In genomic region chr15:82648257-82649103, GRCh38 we compare ENCODE assay signal across 8 cellular contexts. TPM values are rescaled to one million over a fixed set of nuclear protein-coding genes. Genes with fewer than 3 reads are reported as not detected.
DNase-seq lines count a peak whose midpoint lies in the region; ATAC-seq and TF ChIP-seq lines count a peak whose summit lies in the region.

No MANE protein-coding gene starts in this region.

- H3K27ac ChIP-seq in OCI-LY3 (ENCODE audit: low read length): no peak overlapping the region
- no peak overlapping the region for H3K27ac ChIP-seq in fibroblast of lung (ENCODE audit: insufficient read depth, low read length)
- no peak overlapping the region for H3K27ac ChIP-seq in PC-3 (ENCODE audit: low read length)

- H4K20me1 ChIP-seq in OCI-LY3 (ENCODE audit: insufficient read depth, low read length) (0 out of 2 replicates have a peak, but pooled peaks cover 3% of the 10 kb centered on the region), fibroblast of lung (ENCODE audit: control insufficient read depth, extremely low read depth, insufficient read depth, low read length) (no peaks in the 10 kb centered on the region), PC-3 (ENCODE audit: low read length) (no peaks in the 10 kb centered on the region)

- peak overlapping the region; percentile 44; the same call in 1 of the 2 replicates for H3K4me3 ChIP-seq in AG10803 (ENCODE audit: low read length)
- H3K4me3 ChIP-seq in OCI-LY3 (ENCODE audit: low read length): peak overlapping the region; percentile 74
- H3K4me3 ChIP-seq in fibroblast of lung (replicated peaks in 1 of 4; ENCODE audit: control extremely low read depth in 1 of 4, insufficient read depth in 1 of 4, low read depth in 3 of 4, low read length in 4 of 4): peak overlapping the region; percentile 16 to 60 (median 27)
- no peak overlapping the region for H3K4me3 ChIP-seq in PC-3 (ENCODE audit: low read length)

- POLR2A ChIA-PET in PC-3 (lab: Charles Lee; ENCODE audit: unreplicated experiment): no interaction called here

- intact Hi-C loops in PC-3 (cut with micrococcal nuclease): no loop called here

- CTCF ChIA-PET in PC-3 (lab: Charles Lee): no interaction called here

- H3K27me3 ChIP-seq in OCI-LY3 (ENCODE audit: low read depth, low read length): peaks cover 10% of the 10 kb centered on the region
- peaks cover 16% of the 10 kb centered on the region for H3K27me3 ChIP-seq in fibroblast of lung (ENCODE audit: control insufficient read depth, insufficient read depth, low read length)
- H3K27me3 ChIP-seq in PC-3 (ENCODE audit: low read length): peaks cover 11% of the 10 kb centered on the region

- no peaks in the 10 kb centered on the region for H3K9me3 ChIP-seq in OCI-LY3 (ENCODE audit: insufficient read depth, low read length)
- H3K9me3 ChIP-seq in fibroblast of lung (ENCODE audit: control insufficient read depth, insufficient read depth, low read depth, low read length): no peaks in the 10 kb centered on the region
- H3K9me3 ChIP-seq in PC-3 (ENCODE audit: low read length): no peaks in the 10 kb centered on the region

- ATAC-seq in GM18505 (IDR thresholded peaks at IDR 0.05; ENCODE audit: unreplicated experiment) (no peak), HG02938 (IDR thresholded peaks at IDR 0.05; ENCODE audit: unreplicated experiment) (no peak), PC-3 (no peak)

- no TSS peak for BruUV-seq in PC-3 (replicated peaks; lab: Mats Ljungman, UMichigan)

- H3K79me2 ChIP-seq in OCI-LY3 (ENCODE audit: low read length) (no peaks in the 10 kb centered on the region), fibroblast of lung (ENCODE audit: control insufficient read depth, insufficient read depth, low read length) (no peaks in the 10 kb centered on the region), PC-3 (ENCODE audit: low read length) (no peaks in the 10 kb centered on the region)

- H3K36me3 ChIP-seq in OCI-LY3 (replicated peaks; ENCODE audit: low read depth, low read length) (no peaks in the 10 kb centered on the region), fibroblast of lung (ENCODE audit: control insufficient read depth, insufficient read depth, low read length) (no peaks in the 10 kb centered on the region), PC-3 (ENCODE audit: low read depth, low read length) (no peaks in the 10 kb centered on the region)

- H3F3A ChIP-seq in PC-3 (ENCODE audit: low read length, unreplicated experiment): no peaks in the 10 kb centered on the region

- H3K9me2 ChIP-seq in PC-3 (replicated peaks; ENCODE audit: low read length): no peaks in the 10 kb centered on the region

- H2AFZ ChIP-seq in OCI-LY3 (ENCODE audit: low read depth, low read length) (no peak overlapping the region), fibroblast of lung (ENCODE audit: low read length) (no peak overlapping the region), PC-3 (ENCODE audit: low read length) (no peak overlapping the region)

- H3K4me1 ChIP-seq in OCI-LY3 (ENCODE audit: low read length) (no peaks in the 10 kb centered on the region), fibroblast of lung (ENCODE audit: control insufficient read depth, extremely low read depth, insufficient read depth, low read length) (no peaks in the 10 kb centered on the region), PC-3 (ENCODE audit: insufficient read depth, low read length) (no peaks in the 10 kb centered on the region)

- TF ChIP-seq CTCF in AG10803 (conservative IDR thresholded peaks at IDR 0.05; ENCODE audit: low read length) (no peak), OCI-LY3 (IDR thresholded peaks at IDR 0.05; ENCODE audit: low read depth, low read length) (no peak), fibroblast of lung (conservative IDR thresholded peaks at IDR 0.05 in 1 of 2, IDR thresholded peaks at IDR 0.05 in 1 of 2; ENCODE audit: low read depth in 1 of 2, low read length in 2 of 2) (no peak), PC-3 (conservative IDR thresholded peaks at IDR 0.05; ENCODE audit: low read depth, low read length) (no peak)

- no peak for TF ChIP-seq POLR2A in GM18505 (IDR thresholded peaks at IDR 0.05; ENCODE audit: borderline replicate concordance, extremely low read depth, insufficient read depth, insufficient read length)

- no peak overlapping the region for H3K9ac ChIP-seq in OCI-LY3 (ENCODE audit: low read length)
- H3K9ac ChIP-seq in fibroblast of lung (ENCODE audit: insufficient read depth, low read length): no peak overlapping the region
- H3K9ac ChIP-seq in PC-3 (ENCODE audit: low read length): no peak overlapping the region

- peak; percentile 4 for DNase-seq in AG10803 (ENCODE audit: low read depth)
- DNase-seq in fibroblast of lung (ENCODE audit: low read depth in 2 of 2): peak in 1 of 2 donors; percentile 16
- peak; percentile 21 for DNase-seq in occipital lobe (lab: John Stamatoyannopoulos, UW)
- DNase-seq in stimulated activated CD4-positive, alpha-beta T cell treated with anti-CD3 and anti-CD28 coated beads, Interleukin-15, amount 100 ng/mL, for 24 hours: no peak
- DNase-seq in PC-3: no peak

- H3K4me2 ChIP-seq in OCI-LY3 (ENCODE audit: low read length): peak overlapping the region; percentile 47
- peak overlapping the region; percentile 70 for H3K4me2 ChIP-seq in fibroblast of lung (ENCODE audit: extremely low read depth, insufficient read depth, low read length)
- no peak overlapping the region for H3K4me2 ChIP-seq in PC-3 (ENCODE audit: low read length)

RNA-seq across cellular contexts. Expression of gene CPEB1, which starts 1.3 kb away (rescaled TPM):
- 24.9 and 62.3 TPM in 2 replicates for total RNA-seq in fibroblast of lung
- 8.4 and 16.1 TPM in 2 replicates for polyA plus RNA-seq in fibroblast of lung
- polyA plus RNA-seq in fibroblast of lung (2012): 5.8 and 10.4 TPM in 2 replicates
- polyA minus RNA-seq in fibroblast of lung (ENCODE audit: low replicate concordance): 18.7 and 28.0 TPM in 2 replicates
- 2.8 TPM for total RNA-seq in occipital lobe
- 2.2 and 3.3 TPM in 2 replicates for total RNA-seq in PC-3 (2014; rRNA removed)

Comparison
In these comparisons a context has a peak if more than half of its experiments do, and no peak if none do; other contexts are left out.
1. DNase-seq: peak in AG10803 (single experiment) and occipital lobe (single experiment); none in stimulated activated CD4-positive, alpha-beta T cell treated with anti-CD3 and anti-CD28 coated beads, Interleukin-15, amount 100 ng/mL, for 24 hours (single experiment) and PC-3 (single experiment).